4 cellular contexts compared by ENCODE assay signal in the genomic region with DNA sequence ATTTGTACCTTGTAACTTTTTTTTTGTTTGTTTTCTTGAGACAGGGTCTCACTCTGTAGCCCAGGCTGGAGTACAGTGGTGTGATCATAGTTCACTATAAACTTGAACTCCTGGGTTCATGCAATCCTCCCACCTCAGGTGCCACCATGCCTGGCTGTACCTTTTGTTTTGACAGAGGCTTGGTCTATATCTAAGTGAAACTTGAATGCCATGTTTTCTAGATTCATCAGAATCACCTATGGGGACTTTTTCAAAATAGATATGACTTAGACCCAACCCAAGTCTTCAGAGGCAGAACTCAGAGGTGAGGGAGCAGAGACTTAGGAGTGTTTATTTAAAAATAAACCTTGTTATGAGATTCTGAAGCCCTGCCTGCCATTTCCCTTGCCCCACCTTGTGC.
"Had no signal": no experiment of that assay in that cellular context is flagged by ENCODE, and none has a peak within 500 bp of the region (broad histone marks: within the 10 kb centered on the region; RNA-seq: fewer than 3 reads in every experiment).

No MANE protein-coding gene starts in this region.

- DNase-seq: H9, HCEC 1CT, IMR-90 had no signal

- H3K27ac Mint-ChIP-seq: GM23338, H9 had no signal

- ATAC-seq: GM23338 had no signal

- H3K9me3 Mint-ChIP-seq: GM23338, H9 had no signal

- H3K4me1 Mint-ChIP-seq: GM23338 had no signal

- H3K4me3 Mint-ChIP-seq: GM23338, H9 had no signal

- H3K4me3 ChIP-seq: GM23338 had no signal
